9 cellular contexts compared by ENCODE assay signal in genomic region chr1:194289569-194290266, GRCh38.
DNase-seq lines count a peak whose midpoint lies in the region; ATAC-seq, FAIRE-seq and TF ChIP-seq lines count a peak whose summit lies in the region.
"Had no signal": no experiment of that assay in that cellular context is flagged by ENCODE, and none has a peak within 500 bp of the region (broad histone marks: within the 10 kb centered on the region; RNA-seq: fewer than 3 reads in every experiment).

No MANE protein-coding gene starts in this region.

- H3K4me1 Mint-ChIP-seq in GM23338 = peaks cover 23% of the 10 kb centered on the region
- H3K4me1 Mint-ChIP-seq: nephron had no signal

- H3K27ac ChIP-seq in GM23338 (ENCODE audit: low read depth) (no peak overlapping the region), heart right ventricle (no peak overlapping the region), gastrocnemius medialis (no peak overlapping the region)

- H3K36me3 ChIP-seq in GM23338 (ENCODE audit: insufficient read depth) (no peaks in the 10 kb centered on the region), heart right ventricle (no peaks in the 10 kb centered on the region), gastrocnemius medialis (no peaks in the 10 kb centered on the region)

- peaks cover 6% of the 10 kb centered on the region for H3K4me1 ChIP-seq in GM23338 (ENCODE audit: insufficient read depth)
- no peaks in the 10 kb centered on the region for H3K4me1 ChIP-seq in heart right ventricle
- no peaks in the 10 kb centered on the region for H3K4me1 ChIP-seq in gastrocnemius medialis

- no peak overlapping the region for H3K4me3 Mint-ChIP-seq in GM23338
- H3K4me3 Mint-ChIP-seq: nephron had no signal

- H3K9me3 ChIP-seq in heart right ventricle (no peaks in the 10 kb centered on the region), gastrocnemius medialis (no peaks in the 10 kb centered on the region)

- H3K27ac Mint-ChIP-seq in GM23338 = no peak overlapping the region
- H3K27ac Mint-ChIP-seq: nephron had no signal

- TF ChIP-seq POLR2A in GM12891 (IDR thresholded peaks at IDR 0.05; ENCODE audit: low read depth, low read length) = no peak
- TF ChIP-seq POLR2A in gastrocnemius medialis (IDR thresholded peaks at IDR 0.05) = no peak

- no peaks in the 10 kb centered on the region for H3K9me2 ChIP-seq in GM23338 (ENCODE audit: insufficient read depth)

- no peak overlapping the region for H2AFZ ChIP-seq in GM23338

- peaks cover 6% of the 10 kb centered on the region for H3K27me3 Mint-ChIP-seq in GM23338 (ENCODE audit: insufficient read depth, low read depth, poor library complexity)

- WGBS in heart right ventricle, 2 donors = 87 to 91% methylated on average over 6 of the region's 6 CpGs

- no peak for DNase-seq in GM12891 (ENCODE audit: insufficient read length, low spot score)
- peak; percentile 6 for DNase-seq in GM23338 (ENCODE audit: low spot score)
- peak; percentile 77 for DNase-seq in NCI-H69 (lab: John Stamatoyannopoulos, UW)
- peak; percentile 3 for DNase-seq in activated naive CD8-positive, alpha-beta T cell treated with anti-CD3 and anti-CD28 coated beads, Interleukin-2, amount 50 U/mL, for 16 hours (ENCODE audit: low read depth, low spot score)
- no peak for DNase-seq in HuH-7 (ENCODE audit: low spot score)
- DNase-seq in heart right ventricle = no peak
- DNase-seq in amygdala (lab: John Stamatoyannopoulos, UW) = no peak
- no peak for DNase-seq in gastrocnemius medialis

- no peak overlapping the region for H3K4me2 ChIP-seq in GM23338

- TF ChIP-seq CTCF in GM23338 (conservative IDR thresholded peaks at IDR 0.05; ENCODE audit: low read depth in 2 of 2) (no peak), heart right ventricle (IDR thresholded peaks at IDR 0.05) (no peak), gastrocnemius medialis (IDR thresholded peaks at IDR 0.05 in 4 of 5, conservative IDR thresholded peaks at IDR 0.05 in 1 of 5) (no peak)

- H3F3A ChIP-seq in GM23338 (replicated peaks; ENCODE audit: low read depth) = no peaks in the 10 kb centered on the region

- no peaks in the 10 kb centered on the region for H3K9me3 Mint-ChIP-seq in GM23338
- H3K9me3 Mint-ChIP-seq: nephron had no signal

- H4K20me1 ChIP-seq in GM23338 (replicated peaks; ENCODE audit: insufficient read depth) = no peaks in the 10 kb centered on the region

- no peaks in the 10 kb centered on the region for H3K27me3 ChIP-seq in GM23338 (ENCODE audit: insufficient read depth)
- no peaks in the 10 kb centered on the region for H3K27me3 ChIP-seq in heart right ventricle
- H3K27me3 ChIP-seq in gastrocnemius medialis = no peaks in the 10 kb centered on the region

- peak; percentile 84 for FAIRE-seq in GM12891 (lab: Jason Lieb, UNC)

- no peaks in the 10 kb centered on the region for H3K79me2 ChIP-seq in GM23338 (replicated peaks; ENCODE audit: insufficient read depth)

- in situ Hi-C loops in gastrocnemius medialis (cut with MboI; ENCODE audit: low sequenced_read_pairs in 4 of 4) = loop anchor here in 1 of 4 donors (25.0 kb wide), 1 partner anchor 1102 kb away; the partner anchor contains the start of gene B3GALT2

- ATAC-seq in GM23338 (no peak), heart right ventricle (no peak), gastrocnemius medialis (no peak)

- intact Hi-C loops in heart right ventricle (cut with DNase I) = loop anchor here in 3 of 10 donors (10.0 kb wide), 2 partner anchors 885 to 1105 kb away; partner anchors contain the start of gene B3GALT2 (in 2 of the 3)
- intact Hi-C loops in gastrocnemius medialis (cut with DNase I; ENCODE audit: low total_unique reads) = no loop called here

- H3K4me3 ChIP-seq in GM23338 (no peak overlapping the region), heart right ventricle (no peak overlapping the region), gastrocnemius medialis (no peak overlapping the region)

- H3K36me3 Mint-ChIP-seq in GM23338 (ENCODE audit: low read depth) = no peaks in the 10 kb centered on the region

TF ChIP-seq in GM12891, 5 proteins besides CTCF, POLR2A, EP300 and RAD21:
- TF ChIP-seq TAF1 (IDR thresholded peaks at IDR 0.05; ENCODE audit: low read depth, low read length) = no peak
- peak; percentile 54 for TF ChIP-seq SPI1 (IDR thresholded peaks at IDR 0.05; ENCODE audit: low read depth, low read length)
- TF ChIP-seq POU2F2 (IDR thresholded peaks at IDR 0.05; ENCODE audit: low read depth, low read length) = peak; percentile 95

TF ChIP-seq in GM23338, 12 proteins besides CTCF, POLR2A, EP300 and RAD21 (continues in another document):
- TF ChIP-seq CREB1 (CRISPR knock-in tag; IDR thresholded peaks at IDR 0.05; ENCODE audit: low read depth) = no peak
- TF ChIP-seq REST (IDR thresholded peaks at IDR 0.05; ENCODE audit: unreplicated experiment) = no peak
- no peak for TF ChIP-seq EZH2 (IDR thresholded peaks at IDR 0.05; ENCODE audit: low read depth, unreplicated experiment)
- TF ChIP-seq ZNF114 (CRISPR knock-in tag; IDR thresholded peaks at IDR 0.05) = no peak
- TF ChIP-seq EZH2phosphoT487 (IDR thresholded peaks at IDR 0.05; ENCODE audit: unreplicated experiment) = no peak
- no peak for TF ChIP-seq STAT1 (IDR thresholded peaks at IDR 0.05; ENCODE audit: unreplicated experiment)
- TF ChIP-seq ZNF331 (CRISPR knock-in tag; IDR thresholded peaks at IDR 0.05; ENCODE audit: low read depth) = no peak
- TF ChIP-seq ETS1 (IDR thresholded peaks at IDR 0.05) = no peak

Comparison
In these comparisons a context has a peak if more than half of its experiments do, and no peak if none do; other contexts are left out.
1. DNase-seq: peak in GM23338 (single experiment), NCI-H69 (single experiment) and activated naive CD8-positive, alpha-beta T cell treated with anti-CD3 and anti-CD28 coated beads, Interleukin-2, amount 50 U/mL, for 16 hours (single experiment); none in GM12891 (single experiment), HuH-7 (single experiment), heart right ventricle (0 of 2), amygdala (0 of 56) and gastrocnemius medialis (0 of 2).